Comparison of ENCODE assay signal across 25 cellular contexts in genomic region chr9:124570942-124571666, GRCh38.
DNase-seq lines count a peak whose midpoint lies in the region; ATAC-seq, FAIRE-seq and TF ChIP-seq lines count a peak whose summit lies in the region.
"Had no signal": no experiment of that assay in that cellular context is flagged by ENCODE, and none has a peak within 500 bp of the region (broad histone marks: within the 10 kb centered on the region; RNA-seq: fewer than 3 reads in every experiment).

No MANE protein-coding gene starts in this region.

- in situ Hi-C loops in IMR-90 (cut with MboI; ENCODE audit: low sequenced_read_pairs): no loop called here
- in situ Hi-C loops in HepG2 (cut with HindIII; ENCODE audit: extremely low pct_ligation_motif_present, low pct_unique_long_range_greater_than_20kb): no loop called here

- H3K9ac ChIP-seq in IMR-90 (ENCODE audit: low read depth, low read length) (no peak overlapping the region), HepG2 (ENCODE audit: insufficient read depth, low read depth, low read length) (no peak overlapping the region), trophoblast cell (ENCODE audit: low read length) (no peak overlapping the region)
- H3K9ac ChIP-seq: BLaER1 treated with 17β-estradiol and CSF1 and Interleukin-3, amounts not matched to agents 10 nM and 100 nM had no signal

- no peak overlapping the region for H2AK9ac ChIP-seq in IMR-90 (replicated peaks; ENCODE audit: low read depth, low read length, poor library complexity)

- H3K79me1 ChIP-seq in IMR-90 (ENCODE audit: low read depth in 1 of 2, low read length in 2 of 2) (no peaks in the 10 kb centered on the region), trophoblast cell (ENCODE audit: low read length) (peaks cover 25% of the 10 kb centered on the region)

- H2BK15ac ChIP-seq in IMR-90 (ENCODE audit: low read depth, low read length): no peak overlapping the region

- no peak for TF ChIP-seq CTCF in IMR-90 (conservative IDR thresholded peaks at IDR 0.05; ENCODE audit: low read depth, low read length)
- no peak for TF ChIP-seq CTCF in HepG2 (CRISPR knock-in tag; IDR thresholded peaks at IDR 0.05)

- no peak overlapping the region for H4K5ac ChIP-seq in IMR-90 (ENCODE audit: low read depth, low read length)

- H2BK120ac ChIP-seq in IMR-90 (ENCODE audit: low read depth, low read length) (no peak overlapping the region), trophoblast cell (ENCODE audit: insufficient read depth, low read length, poor library complexity) (peak overlapping the region; percentile 61)

- no peak for TF ChIP-seq RAD21 in IMR-90 (IDR thresholded peaks at IDR 0.05; ENCODE audit: low read length)
- TF ChIP-seq RAD21 in HepG2 (CRISPR knock-in tag; IDR thresholded peaks at IDR 0.05): no peak

- no CpG with 5 or more reads among the region's 4 CpGs for WGBS in IMR-90 (ENCODE audit: extremely low coverage in 2 of 2, insufficient read length in 1 of 2), 2 experiments
- WGBS in HepG2 (ENCODE audit: low lambda C conversion rate): 79% methylated on average over 4 of the region's 4 CpGs
- no CpG with 5 or more reads among the region's 4 CpGs for WGBS in trophoblast cell (ENCODE audit: extremely low coverage, insufficient coverage, insufficient read length)

- 0 out of 2 replicates have a peak overlapping the region, but pooled peaks have one; percentile 21 for H2AK5ac ChIP-seq in IMR-90 (ENCODE audit: low read depth, low read length)
- H2AK5ac ChIP-seq in trophoblast cell (ENCODE audit: low read length): peak overlapping the region; percentile 7

- no peak overlapping the region for H3K56ac ChIP-seq in IMR-90 (ENCODE audit: extremely low read depth, insufficient read depth, low read length)

- H4K8ac ChIP-seq in IMR-90 (ENCODE audit: low read depth in 2 of 2, low read length in 2 of 2) (no peak overlapping the region), trophoblast cell (ENCODE audit: low read depth, low read length) (peak overlapping the region; percentile 62)

- H3K27ac ChIP-seq in IMR-90 (ENCODE audit: insufficient read depth, low read length) (no peak overlapping the region), HepG2 (ENCODE audit: extremely low read length, insufficient read depth, low read length) (no peak overlapping the region), trophoblast cell (ENCODE audit: low read depth, low read length) (peak overlapping the region; percentile 86), SJCRH30 (no peak overlapping the region)
- H3K27ac ChIP-seq: BLaER1 treated with 17β-estradiol and CSF1 and Interleukin-3, amounts not matched to agents 10 nM and 100 nM had no signal

- H3K18ac ChIP-seq in IMR-90 (ENCODE audit: low read depth, low read length): no peak overlapping the region
- H3K18ac ChIP-seq in trophoblast cell (ENCODE audit: low read length): peak overlapping the region; percentile 50

- H3K4me2 ChIP-seq in IMR-90 (ENCODE audit: low read depth, low read length) (no peak overlapping the region), HepG2 (ENCODE audit: low read depth, low read length) (no peak overlapping the region), trophoblast cell (ENCODE audit: low read length) (no peak overlapping the region)
- H3K4me2 ChIP-seq: BLaER1 treated with 17β-estradiol and CSF1 and Interleukin-3, amounts not matched to agents 10 nM and 100 nM had no signal

- peak overlapping the region; percentile 67 for H2BK12ac ChIP-seq in trophoblast cell (ENCODE audit: low read length)

- no peaks in the 10 kb centered on the region for H3K9me3 ChIP-seq in IMR-90 (ENCODE audit: control insufficient read depth, insufficient read depth, low read length)
- H3K9me3 ChIP-seq in HepG2 (ENCODE audit: low read length): no peaks in the 10 kb centered on the region
- H3K9me3 ChIP-seq in trophoblast cell (ENCODE audit: insufficient read depth, low read depth, low read length): no peaks in the 10 kb centered on the region
- no peaks in the 10 kb centered on the region for H3K9me3 ChIP-seq in SJCRH30 (replicated peaks)
- H3K9me3 ChIP-seq: BLaER1 treated with 17β-estradiol and CSF1 and Interleukin-3, amounts not matched to agents 10 nM and 100 nM had no signal

- H3K4ac ChIP-seq in IMR-90 (ENCODE audit: low read depth, low read length): no peak overlapping the region; the same call in 1 of the 2 replicates
- peak overlapping the region; percentile 44 for H3K4ac ChIP-seq in trophoblast cell (ENCODE audit: low read depth, low read length)

- POLR2A ChIA-PET in IMR-90 (lab: Charles Lee; ENCODE audit: unreplicated experiment): no interaction called here
- POLR2A ChIA-PET in HepG2 (lab: Yijun Ruan, JAX): no interaction called here

- BruUV-seq in IMR-90 (replicated peaks; lab: Mats Ljungman, UMichigan) (no TSS peak), HepG2 (replicated peaks; lab: Mats Ljungman, UMichigan) (no TSS peak)

- H4K20me1 ChIP-seq in IMR-90 (ENCODE audit: insufficient read depth, low read length): no peaks in the 10 kb centered on the region
- no peaks in the 10 kb centered on the region for H4K20me1 ChIP-seq in HepG2 (ENCODE audit: insufficient read depth, low read length)
- H4K20me1 ChIP-seq: BLaER1 treated with 17β-estradiol and CSF1 and Interleukin-3, amounts not matched to agents 10 nM and 100 nM had no signal

- H3K4me1 ChIP-seq in IMR-90 (ENCODE audit: control insufficient read depth, insufficient read depth, low read length) (peaks cover 4% of the 10 kb centered on the region), HepG2 (ENCODE audit: insufficient read depth, low read length) (peaks cover 92% of the 10 kb centered on the region), trophoblast cell (ENCODE audit: control insufficient read depth in 1 of 2, insufficient read depth in 2 of 2, low read length in 2 of 2) (peaks cover 8 to 24% of the 10 kb centered on the region in 2 experiments), SJCRH30 (no peaks in the 10 kb centered on the region)

- H2BK5ac ChIP-seq in IMR-90 (ENCODE audit: low read depth, low read length, poor library complexity, severe bottlenecking) (no peak overlapping the region), trophoblast cell (ENCODE audit: low read depth, low read length, poor library complexity) (peak overlapping the region; percentile 70)

- no peaks in the 10 kb centered on the region for H3K27me3 ChIP-seq in IMR-90 (ENCODE audit: control insufficient read depth, insufficient read depth, low read length)
- no peaks in the 10 kb centered on the region for H3K27me3 ChIP-seq in HepG2 (ENCODE audit: control insufficient read depth in 1 of 2, insufficient read depth in 2 of 2, low read length in 2 of 2)
- H3K27me3 ChIP-seq in trophoblast cell (ENCODE audit: insufficient read depth, low read length): no peaks in the 10 kb centered on the region
- H3K27me3 ChIP-seq in SJCRH30: no peaks in the 10 kb centered on the region
- H3K27me3 ChIP-seq: BLaER1 treated with 17β-estradiol and CSF1 and Interleukin-3, amounts not matched to agents 10 nM and 100 nM had no signal

- no peak overlapping the region for H2AFZ ChIP-seq in IMR-90 (replicated peaks; ENCODE audit: low read length, poor library complexity)
- no peak overlapping the region for H2AFZ ChIP-seq in HepG2 (ENCODE audit: low read length)
- no peak overlapping the region for H2AFZ ChIP-seq in trophoblast cell (ENCODE audit: insufficient read depth, low read length, poor library complexity)

- H4K12ac ChIP-seq in trophoblast cell (ENCODE audit: low read depth, low read length): no peak overlapping the region

- DNase-seq in ELF-1 (ENCODE audit: low read depth, low spot score) (peak; percentile 32), IMR-90 (no peak), HepG2 (ENCODE audit: low spot score) (no peak), trophoblast cell (peak; percentile 47 to 81), SJCRH30 (no peak), erythroblast (lab: John Stamatoyannopoulos, UW) (no peak), NOMO-1 treated with dmso at 0.1 percent for 144 hours (lab: John Stamatoyannopoulos, UW; ENCODE audit: unreplicated experiment) (no peak)
- DNase-seq: AML-193; CD4-positive, alpha-beta T cell; COR-L47; GDM1; GOT3; HCEC 1CT; NCI-H1092; NCI-H1417 treated with DMSO at 0.1 percent for 48 hours; NCI-H1694 treated with DMSO at 0.1 percent for 48 hours; NCI-H2081; NCI-H2227 treated with DMSO at 0.1 percent for 48 hours; NCI-H69 had no signal

- CTCF ChIA-PET in IMR-90 (lab: Yijun Ruan, JAX): no interaction called here
- CTCF ChIA-PET in HepG2 (lab: Yijun Ruan, JAX; ENCODE audit: low intra/inter-chr PET ratio, low total read pairs): no interaction called here

- TF ChIP-seq POLR2A in IMR-90 (IDR thresholded peaks at IDR 0.05; ENCODE audit: low read depth, low read length) (no peak), HepG2 (IDR thresholded peaks at IDR 0.05; ENCODE audit: insufficient read depth in 1 of 2, low read depth in 2 of 2, low read length in 2 of 2) (no peak), erythroblast (IDR thresholded peaks at IDR 0.05; ENCODE audit: low read length) (no peak)

- H4K91ac ChIP-seq in IMR-90 (ENCODE audit: insufficient read depth, low read depth, low read length) (no peak overlapping the region), trophoblast cell (ENCODE audit: low read depth, low read length) (peak overlapping the region; percentile 50)

- H3K9me1 ChIP-seq in IMR-90 (ENCODE audit: insufficient read depth, low read length): no peaks in the 10 kb centered on the region; the same call in 1 of the 2 replicates

- H3K4me3 ChIP-seq in IMR-90 (ENCODE audit: insufficient read depth, low read depth, low read length) (no peak overlapping the region), HepG2 (replicated peaks in 1 of 3; ENCODE audit: insufficient read depth in 1 of 3, low read depth in 2 of 3, low read length in 3 of 3) (no peak overlapping the region), trophoblast cell (ENCODE audit: low read depth, low read length) (no peak overlapping the region), SJCRH30 (no peak overlapping the region)
- H3K4me3 ChIP-seq: BLaER1 treated with 17β-estradiol and CSF1 and Interleukin-3, amounts not matched to agents 10 nM and 100 nM; GM12878 had no signal

- H3K36me3 ChIP-seq in IMR-90 (ENCODE audit: control insufficient read depth, insufficient read depth, low read length) (no peaks in the 10 kb centered on the region), HepG2 (replicated peaks in 1 of 2; ENCODE audit: control insufficient read depth in 1 of 2, insufficient read depth in 2 of 2, low read length in 2 of 2) (no peaks in the 10 kb centered on the region; a peak in 1 of 5 replicates), trophoblast cell (ENCODE audit: control insufficient read depth in 1 of 2, insufficient read depth in 2 of 2, low read length in 2 of 2) (peaks cover 0 to 2% of the 10 kb centered on the region in 2 experiments), SJCRH30 (no peaks in the 10 kb centered on the region)
- H3K36me3 ChIP-seq: BLaER1 treated with 17β-estradiol and CSF1 and Interleukin-3, amounts not matched to agents 10 nM and 100 nM had no signal

- H3K23ac ChIP-seq in IMR-90 (ENCODE audit: low read depth, low read length): peak overlapping the region; percentile 3; the same call in 1 of the 2 replicates
- no peak overlapping the region for H3K23ac ChIP-seq in trophoblast cell (ENCODE audit: low read length)

- ATAC-seq in IMR-90 (ENCODE audit: low read depth) (no peak), HepG2 (no peak), HG02885 (IDR thresholded peaks at IDR 0.05; ENCODE audit: poor library complexity, unreplicated experiment) (no peak)
- ATAC-seq: GM12878, Panc1, SK-N-SH treated with all-trans-retinoic acid at 6 μM for 48 hours had no signal

- H3K79me2 ChIP-seq in HepG2 (ENCODE audit: insufficient read depth, low read length) (peaks cover 17% of the 10 kb centered on the region), trophoblast cell (ENCODE audit: control insufficient read depth, insufficient read depth, low read length, poor library complexity) (peaks cover 4% of the 10 kb centered on the region)

- dilution Hi-C loops in IMR-90 (cut with HindIII; ENCODE audit: low sequenced_read_pairs, unreplicated experiment): no loop called here

- intact Hi-C loops in IMR-90 (cut with micrococcal nuclease) (no loop called here), HepG2 (cut with micrococcal nuclease; ENCODE audit: unreplicated experiment) (no loop called here)

- TF ChIP-seq EP300 in HepG2 (IDR thresholded peaks at IDR 0.05; ENCODE audit: low read depth in 2 of 2, low read length in 2 of 2) (no peak), HepG2 (CRISPR knock-in tag; IDR thresholded peaks at IDR 0.05; ENCODE audit: borderline replicate concordance) (no peak)

- H3K14ac ChIP-seq in IMR-90 (replicated peaks; ENCODE audit: low read depth, low read length) (no peak overlapping the region), trophoblast cell (ENCODE audit: low read length) (peak overlapping the region; percentile 75)

- 0 out of 2 replicates have a peak overlapping the region, but pooled peaks have one; percentile 16 for H2BK20ac ChIP-seq in IMR-90 (ENCODE audit: low read depth, low read length)

- FAIRE-seq in HepG2 (lab: Jason Lieb, UNC): no peak
- FAIRE-seq: A204.1, GM12878 had no signal

Comparison
In these comparisons a context has a peak if more than half of its experiments do, and no peak if none do; other contexts are left out.
1. DNase-seq: peak in ELF-1 (single experiment) and trophoblast cell (2 of 2); none in IMR-90 (single experiment), HepG2 (single experiment), SJCRH30 (0 of 2), erythroblast (0 of 2) and NOMO-1 treated with dmso at 0.1 percent for 144 hours (single experiment).